In genomic region chr14:69069020-69069421, GRCh38 we compare ENCODE assay signal across 11 cellular contexts.
DNase-seq lines count a peak whose midpoint lies in the region; ATAC-seq, FAIRE-seq and TF ChIP-seq lines count a peak whose summit lies in the region.
"Had no signal": no experiment of that assay in that cellular context is flagged by ENCODE, and none has a peak within 500 bp of the region (broad histone marks: within the 10 kb centered on the region; RNA-seq: fewer than 3 reads in every experiment).

No MANE protein-coding gene starts in this region.

- POLR2A ChIA-PET in A549 (lab: Yijun Ruan, JAX), result no interaction called here

- TF ChIP-seq EP300 in A549 (IDR thresholded peaks at IDR 0.05), result no peak

- peak overlapping the region; percentile 55 to 69 for H3K27ac ChIP-seq in A549
- peak overlapping the region; percentile 86 for H3K27ac ChIP-seq in GM23248
- peak overlapping the region; percentile 23 to 56 for H3K27ac ChIP-seq in ascending aorta
- peak overlapping the region; percentile 38 to 60 for H3K27ac ChIP-seq in left lung

- DNase-seq in A549 (ENCODE audit: low read depth in 1 of 2, low spot score in 1 of 2) (peak in 1 of 2 experiments; percentile 26), GM23248 (peak; percentile 92), ascending aorta (ENCODE audit: low spot score in 2 of 2) (no peak), left lung (no peak), SK-N-DZ (ENCODE audit: low spot score) (no peak), T-helper 17 cell (no peak)
- DNase-seq in stimulated activated CD8-positive, alpha-beta memory T cell treated with anti-CD3 and anti-CD28 coated beads, Interleukin-4, amount 100 ng/mL, for 48 hours, result no peak
- DNase-seq: activated CD4-positive, alpha-beta T cell treated with anti-CD3 and anti-CD28 coated beads, Interleukin-2, amount 10 ng/mL, durations not matched to agents 24 days and 14 days; CD8-positive, alpha-beta T cell had no signal

- TF ChIP-seq RAD21 in A549 (conservative IDR thresholded peaks at IDR 0.05 in 1 of 2, IDR thresholded peaks at IDR 0.05 in 1 of 2), result no peak

- H3K27ac Mint-ChIP-seq in T-helper 17 cell, result no peak overlapping the region
- H3K27ac Mint-ChIP-seq: activated CD4-positive, alpha-beta T cell treated with anti-CD3 and anti-CD28 coated beads, Interleukin-2, amount 10 ng/mL, durations not matched to agents 24 days and 14 days; CD8-positive, alpha-beta T cell had no signal

- no peaks in the 10 kb centered on the region for H3K9me2 ChIP-seq in GM23248 (ENCODE audit: insufficient read depth)

- no peaks in the 10 kb centered on the region for H3K27me3 ChIP-seq in GM23248 (replicated peaks; ENCODE audit: insufficient read depth)
- H3K27me3 ChIP-seq in ascending aorta, result no peaks in the 10 kb centered on the region
- no peaks in the 10 kb centered on the region for H3K27me3 ChIP-seq in left lung
- H3K27me3 ChIP-seq: breast epithelium had no signal

- H2AFZ ChIP-seq in GM23248, result no peak overlapping the region

- H3K79me2 ChIP-seq in GM23248 (ENCODE audit: insufficient read depth), result no peaks in the 10 kb centered on the region

- in situ Hi-C loops in GM23248 (cut with MboI), result no loop called here

- intact Hi-C loops in ascending aorta (cut with DNase I), result no loop called here
- intact Hi-C loops in left lung (cut with DNase I), result no loop called here

- no peak for TF ChIP-seq CTCF in A549 (IDR thresholded peaks at IDR 0.05)
- no peak for TF ChIP-seq CTCF in ascending aorta (IDR thresholded peaks at IDR 0.05)
- TF ChIP-seq CTCF in left lung (IDR thresholded peaks at IDR 0.05), result no peak

- ATAC-seq in A549, result no peak
- ATAC-seq in left lung, result peak; percentile 39
- no peak for ATAC-seq in T-helper 17 cell
- no peak for ATAC-seq in HG02763 (IDR thresholded peaks at IDR 0.05; ENCODE audit: unreplicated experiment)
- ATAC-seq: CD8-positive, alpha-beta T cell had no signal

- H3K9me3 ChIP-seq in A549 (no peaks in the 10 kb centered on the region), GM23248 (ENCODE audit: low read depth) (no peaks in the 10 kb centered on the region), ascending aorta (no peaks in the 10 kb centered on the region), left lung (no peaks in the 10 kb centered on the region), T-helper 17 cell (ENCODE audit: control insufficient read depth, low read length, poor library complexity, severe bottlenecking) (no peaks in the 10 kb centered on the region)
- H3K9me3 ChIP-seq: breast epithelium had no signal

- H3K27me3 Mint-ChIP-seq in T-helper 17 cell, result no peaks in the 10 kb centered on the region
- H3K27me3 Mint-ChIP-seq: activated CD4-positive, alpha-beta T cell treated with anti-CD3 and anti-CD28 coated beads, Interleukin-2, amount 10 ng/mL, durations not matched to agents 24 days and 14 days had no signal

- 55% methylated on average over 1 of the region's 1 CpG for WGBS in A549 (ENCODE audit: missing lambda C conversion rate)
- WGBS in GM23248 (ENCODE audit: low coverage in 1 of 2, low lambda C conversion rate in 2 of 2, missing lambda C conversion rate in 2 of 2), 2 experiments, result 0 to 11% methylated on average over 1 of the region's 1 CpG

- FAIRE-seq in A549 (lab: Jason Lieb, UNC), result no peak

- no peaks in the 10 kb centered on the region for H4K20me1 ChIP-seq in GM23248 (ENCODE audit: insufficient read depth)

- peaks cover 22% of the 10 kb centered on the region for H3F3A ChIP-seq in GM23248 (ENCODE audit: insufficient read depth)

- no peaks in the 10 kb centered on the region for H3K36me3 Mint-ChIP-seq in T-helper 17 cell (ENCODE audit: low read depth)

- CTCF ChIA-PET in A549 (lab: Yijun Ruan, JAX), result interaction anchor here (0.6 kb wide), 1 partner anchor 10 kb away, joined by 3 read pairs; no protein-coding TSS in a partner anchor

- TF ChIP-seq POLR2A in A549 (IDR thresholded peaks at IDR 0.05; ENCODE audit: low read length), result no peak

- H3K4me3 ChIP-seq in A549 (no peak overlapping the region), GM23248 (no peak overlapping the region), ascending aorta (no peak overlapping the region), left lung (no peak overlapping the region)
- H3K4me3 ChIP-seq: breast epithelium had no signal

- peaks cover 2% of the 10 kb centered on the region for H3K4me1 Mint-ChIP-seq in T-helper 17 cell

- H3K4me2 ChIP-seq in A549 (peak overlapping the region; percentile 31; the same call in 1 of the 3 replicates), GM23248 (ENCODE audit: unreplicated experiment) (peak overlapping the region; percentile 13)

- peak overlapping the region; percentile 68 for H3K9ac ChIP-seq in GM23248

- H3K4me1 ChIP-seq in A549, result peaks cover 12% of the 10 kb centered on the region
- H3K4me1 ChIP-seq in GM23248 (ENCODE audit: insufficient read depth), result peaks cover 17% of the 10 kb centered on the region
- H3K4me1 ChIP-seq in ascending aorta, result peaks cover 6 to 18% of the 10 kb centered on the region in 2 donors
- peaks cover 0 to 24% of the 10 kb centered on the region in 2 donors for H3K4me1 ChIP-seq in left lung
- H3K4me1 ChIP-seq: breast epithelium had no signal

- H3K4me3 Mint-ChIP-seq in T-helper 17 cell, result no peak overlapping the region
- H3K4me3 Mint-ChIP-seq: activated CD4-positive, alpha-beta T cell treated with anti-CD3 and anti-CD28 coated beads, Interleukin-2, amount 10 ng/mL, durations not matched to agents 24 days and 14 days; CD8-positive, alpha-beta T cell had no signal

- peaks cover 4% of the 10 kb centered on the region; the same call in 1 of the 2 replicates for H3K36me3 ChIP-seq in GM23248 (ENCODE audit: low read depth)
- H3K36me3 ChIP-seq in ascending aorta, result peaks cover 4 to 7% of the 10 kb centered on the region in 2 donors
- H3K36me3 ChIP-seq in left lung, result peaks cover 0 to 31% of the 10 kb centered on the region in 2 donors
- H3K36me3 ChIP-seq: breast epithelium had no signal

TF ChIP-seq in A549, 52 proteins besides CTCF, POLR2A, EP300 and RAD21:
- TF ChIP-seq PBX3 (IDR thresholded peaks at IDR 0.05) (no peak), MAFK (IDR thresholded peaks at IDR 0.05; ENCODE audit: partially characterized antibody) (peak; percentile 67), TP53 (CRISPR knock-in tag; IDR thresholded peaks at IDR 0.05) (no peak)
